Comparison of ENCODE assay signal across 1 cellular context in the genomic region with DNA sequence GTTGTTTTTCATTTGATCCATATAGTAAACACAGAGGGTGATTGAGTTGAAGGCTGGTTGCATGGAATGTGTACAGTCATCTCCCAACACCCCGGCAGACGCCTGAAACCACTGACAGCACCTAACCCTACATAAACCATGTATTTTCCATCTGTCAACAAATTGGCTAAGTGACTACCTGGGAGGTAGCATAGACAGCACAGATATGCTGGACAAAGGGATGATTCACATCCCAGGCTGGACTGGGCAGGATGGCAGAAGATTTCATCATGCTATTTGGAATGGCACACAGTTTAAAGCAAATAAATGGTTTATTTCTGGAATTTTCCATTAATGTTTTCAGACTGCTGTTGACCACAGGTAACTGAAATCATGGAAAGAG.
TF ChIP-seq lines count a peak whose summit lies in the region.

No MANE protein-coding gene starts in this region.

TF ChIP-seq in SK-N-SH, 30 proteins besides CTCF, POLR2A, EP300 and RAD21 (continued from another document):
- TF ChIP-seq ZBTB33 (IDR thresholded peaks at IDR 0.05; ENCODE audit: borderline replicate concordance, low read depth) (peak; percentile 77; the same call in 1 of the 2 replicates), RCOR1 (IDR thresholded peaks at IDR 0.05; ENCODE audit: low read length) (no peak), NFIC (IDR thresholded peaks at IDR 0.05; ENCODE audit: borderline replicate concordance) (peak; percentile 80; the same call in 1 of the 2 replicates), FOSL2 (IDR thresholded peaks at IDR 0.05; ENCODE audit: borderline replicate concordance, low read depth) (peak; percentile 81), SMC3 (IDR thresholded peaks at IDR 0.05; ENCODE audit: low read depth, low read length) (no peak), TCF12 (IDR thresholded peaks at IDR 0.05) (peak; percentile 98), YY1 (IDR thresholded peaks at IDR 0.05; ENCODE audit: low read depth) (0 out of 2 replicates have a peak, but pooled peaks have one; percentile 21), MEF2A (IDR thresholded peaks at IDR 0.05; ENCODE audit: borderline replicate concordance, low read depth) (peak; percentile 56; the same call in 1 of the 2 replicates), RXRA (IDR thresholded peaks at IDR 0.05; ENCODE audit: borderline replicate concordance, low read depth) (peak; percentile 74; the same call in 1 of the 2 replicates), TEAD4 (IDR thresholded peaks at IDR 0.05; ENCODE audit: borderline replicate concordance, insufficient read depth) (peak; percentile 94), SIN3A (IDR thresholded peaks at IDR 0.05; ENCODE audit: borderline replicate concordance, low read depth, low read length) (peak; percentile 54; the same call in 1 of the 2 replicates), REST (IDR thresholded peaks at IDR 0.05; ENCODE audit: low read depth, low read length) (0 out of 2 replicates have a peak, but pooled peaks have one; percentile 41)
- TF ChIP-seq, protein P1, sequence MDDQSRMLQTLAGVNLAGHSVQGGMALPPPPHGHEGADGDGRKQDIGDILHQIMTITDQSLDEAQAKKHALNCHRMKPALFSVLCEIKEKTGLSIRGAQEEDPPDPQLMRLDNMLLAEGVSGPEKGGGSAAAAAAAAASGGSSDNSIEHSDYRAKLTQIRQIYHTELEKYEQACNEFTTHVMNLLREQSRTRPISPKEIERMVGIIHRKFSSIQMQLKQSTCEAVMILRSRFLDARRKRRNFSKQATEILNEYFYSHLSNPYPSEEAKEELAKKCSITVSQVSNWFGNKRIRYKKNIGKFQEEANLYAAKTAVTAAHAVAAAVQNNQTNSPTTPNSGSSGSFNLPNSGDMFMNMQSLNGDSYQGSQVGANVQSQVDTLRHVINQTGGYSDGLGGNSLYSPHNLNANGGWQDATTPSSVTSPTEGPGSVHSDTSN (IDR thresholded peaks at IDR 0.05): peak; percentile 96
TF ChIP-seq in SK-N-SH: peak in this region for 14.
